In the genomic region with DNA sequence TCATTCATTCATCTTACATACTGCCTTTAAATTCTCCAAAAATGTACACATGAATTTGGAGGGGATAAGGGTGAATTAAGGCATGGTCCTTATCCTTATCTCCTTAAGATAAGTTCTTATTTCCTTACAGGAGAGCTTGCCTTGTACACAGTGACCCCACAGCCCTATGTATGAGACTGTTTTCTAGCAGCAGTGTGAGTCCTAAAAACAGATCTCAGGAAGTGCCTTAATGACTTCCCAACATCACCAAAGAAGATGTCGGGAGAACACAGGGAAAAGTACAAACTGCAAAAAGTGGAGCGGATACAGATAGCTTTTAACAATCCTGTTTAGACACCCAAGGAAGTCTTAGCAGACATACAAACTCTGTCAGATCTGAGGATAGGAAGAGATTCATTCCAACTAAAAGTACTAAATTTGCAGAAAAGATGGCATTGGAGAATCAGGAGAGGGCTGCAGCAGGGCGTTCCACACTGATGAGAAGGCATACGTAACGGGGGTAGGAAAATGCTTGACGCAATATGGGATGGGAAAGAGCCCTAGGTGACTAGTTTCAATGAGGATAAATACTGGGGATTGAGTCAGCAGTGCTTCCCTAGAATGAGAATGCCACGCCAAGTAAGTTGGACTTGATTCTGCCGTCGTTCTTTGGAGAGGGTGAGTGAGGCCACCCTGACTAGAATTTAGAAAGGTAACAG, we compare ENCODE assay signal across 25 cellular contexts.
"Had no signal": no experiment of that assay in that cellular context is flagged by ENCODE, and none has a peak within 500 bp of the region (broad histone marks: within the 10 kb centered on the region; RNA-seq: fewer than 3 reads in every experiment).

No MANE protein-coding gene starts in this region.

- H3K36me3 ChIP-seq: adrenal gland, Peyer's patch, SJCRH30, WERI-Rb-1 had no signal

- DNase-seq: activated CD4-positive, alpha-beta T cell treated with anti-CD3 and anti-CD28 coated beads for 48 hours; activated CD4-positive, alpha-beta T cell treated with anti-CD3 and anti-CD28 coated beads, Interleukin-2, amount 50 U/mL, for 4 hours; activated CD4-positive, CD25-positive, alpha-beta regulatory T cell treated with anti-CD3 and anti-CD28 coated beads, Interleukin-2, amount 50 U/mL, for 72 hours; activated CD8-positive, alpha-beta memory T cell treated with anti-CD3 and anti-CD28 coated beads, Interleukin-2, amount 50 U/mL, for 48 hours; activated CD8-positive, alpha-beta T cell treated with anti-CD3 and anti-CD28 coated beads, Interleukin-2, amount 10 ng/mL, durations not matched to agents 7 days and 5 days; activated naive CD4-positive, alpha-beta T cell treated with anti-CD3 and anti-CD28 coated beads, Interleukin-2, amount 50 U/mL, for 16 hours; activated naive CD8-positive, alpha-beta T cell treated with anti-CD3 and anti-CD28 coated beads, Interleukin-2, amount 10 ng/mL, durations not matched to agents 7 days and 5 days; activated T-cell treated with anti-CD3 and anti-CD28 coated beads, Interleukin-2, amount 50 U/mL, for 1 hour; adrenal gland; aorta; central memory CD4-positive, alpha-beta T cell; Kasumi-1; NCI-H1048; NCI-H146; NCI-H187 treated with DMSO at 0.1 percent for 48 hours; NCI-H2081 treated with DMSO at 0.1 percent for 48 hours; NCI-H446; NCI-H524; Peyer's patch; Right ventricle myocardium superior; SJCRH30; SK-N-SH; T-helper 1 cell; WERI-Rb-1 had no signal

- H3K9me3 Mint-ChIP-seq: activated naive CD8-positive, alpha-beta T cell treated with anti-CD3 and anti-CD28 coated beads, Interleukin-2, amount 10 ng/mL, durations not matched to agents 7 days and 5 days had no signal

- H3K4me1 ChIP-seq: Peyer's patch, SJCRH30 had no signal

- H3K4me3 Mint-ChIP-seq: activated CD8-positive, alpha-beta T cell treated with anti-CD3 and anti-CD28 coated beads, Interleukin-2, amount 10 ng/mL, durations not matched to agents 7 days and 5 days; activated naive CD8-positive, alpha-beta T cell treated with anti-CD3 and anti-CD28 coated beads, Interleukin-2, amount 10 ng/mL, durations not matched to agents 7 days and 5 days had no signal

- H3K9me3 ChIP-seq: adrenal gland, Peyer's patch, SJCRH30, SK-N-SH had no signal

- H3K4me3 ChIP-seq: adrenal gland, Peyer's patch, SJCRH30 had no signal

- H3K27ac ChIP-seq: Peyer's patch, RWPE1, SJCRH30, WERI-Rb-1 had no signal

- H3K27ac Mint-ChIP-seq: activated CD8-positive, alpha-beta T cell treated with anti-CD3 and anti-CD28 coated beads, Interleukin-2, amount 10 ng/mL, durations not matched to agents 7 days and 5 days; activated naive CD8-positive, alpha-beta T cell treated with anti-CD3 and anti-CD28 coated beads, Interleukin-2, amount 10 ng/mL, durations not matched to agents 7 days and 5 days had no signal

- H3K4me2 ChIP-seq: SK-N-SH had no signal

- H3K36me3 Mint-ChIP-seq: activated naive CD8-positive, alpha-beta T cell treated with anti-CD3 and anti-CD28 coated beads, Interleukin-2, amount 10 ng/mL, durations not matched to agents 7 days and 5 days had no signal

- ATAC-seq: activated CD8-positive, alpha-beta T cell treated with anti-CD3 and anti-CD28 coated beads, Interleukin-2, amount 10 ng/mL, durations not matched to agents 7 days and 5 days had no signal

- H3K9ac ChIP-seq: SK-N-SH had no signal

- H3K27me3 ChIP-seq: adrenal gland, Peyer's patch, SJCRH30 had no signal
